ENCODE assay signal across 17 cellular contexts in the genomic region with DNA sequence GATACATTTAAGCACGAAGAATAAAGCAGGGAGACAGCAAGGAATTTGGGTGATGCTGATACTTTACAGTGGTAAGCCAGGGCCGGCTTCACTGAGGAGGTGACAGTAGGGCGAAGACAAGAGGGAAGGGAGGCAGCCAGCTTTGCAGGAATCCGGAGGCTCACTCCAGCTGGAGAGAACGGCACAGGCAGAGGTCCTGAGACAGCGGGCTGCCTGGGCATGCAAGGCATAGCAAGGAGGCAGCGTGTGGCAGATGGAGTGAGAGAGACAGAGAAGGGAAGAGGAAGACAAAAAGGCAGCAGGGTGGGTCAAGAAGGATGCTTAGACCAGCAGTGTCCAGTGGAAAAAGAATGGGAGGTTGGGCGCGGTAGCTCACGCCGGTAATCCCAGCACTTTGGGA.
DNase-seq lines count a peak whose midpoint lies in the region; FAIRE-seq and TF ChIP-seq lines count a peak whose summit lies in the region.
"Had no signal": no experiment of that assay in that cellular context is flagged by ENCODE, and none has a peak within 500 bp of the region (broad histone marks: within the 10 kb centered on the region; RNA-seq: fewer than 3 reads in every experiment).

No MANE protein-coding gene starts in this region.

- H3K4me2 ChIP-seq in mammary epithelial cell (ENCODE audit: insufficient read depth, low read depth, low read length) (no peak overlapping the region), astrocyte (ENCODE audit: low read length) (no peak overlapping the region), H9 (ENCODE audit: insufficient read depth, insufficient read length, low read length) (no peak overlapping the region)

- no peak overlapping the region for H3K18ac ChIP-seq in H9 (ENCODE audit: insufficient read length, low read depth, low read length)

- H2BK20ac ChIP-seq in H9 (ENCODE audit: low read depth, low read length, poor library complexity, severe bottlenecking) = no peak overlapping the region

- no peak overlapping the region for H2BK120ac ChIP-seq in H9 (ENCODE audit: low read depth, low read length, poor library complexity, severe bottlenecking)

- H3K4me3 Mint-ChIP-seq in astrocyte (ENCODE audit: unreplicated experiment) (no peak overlapping the region), progenitor cell of endocrine pancreas (ENCODE audit: low read depth) (no peak overlapping the region), H9 (peak overlapping the region in 1 of 2 experiments; percentile 62; a peak in 2 of 5 replicates)
- H3K4me3 Mint-ChIP-seq: B cell; CD4-positive, CD25-positive, alpha-beta regulatory T cell had no signal

- peaks cover 16% of the 10 kb centered on the region for H3K4me1 Mint-ChIP-seq in astrocyte (ENCODE audit: low read depth, unreplicated experiment)
- H3K4me1 Mint-ChIP-seq in progenitor cell of endocrine pancreas (ENCODE audit: low read depth) = peaks cover 28% of the 10 kb centered on the region
- H3K4me1 Mint-ChIP-seq in H9 = peaks cover 30 to 44% of the 10 kb centered on the region in 2 experiments

- no peak for FAIRE-seq in astrocyte (lab: Jason Lieb, UNC)
- FAIRE-seq: GM12878, RCC 7860 had no signal

- H2BK12ac ChIP-seq in H9 (ENCODE audit: insufficient read length, low read depth, low read length) = no peak overlapping the region

- H2AFZ ChIP-seq in mammary epithelial cell (ENCODE audit: low read depth, low read length) (peak overlapping the region; percentile 63), astrocyte (ENCODE audit: low read depth, low read length) (no peak overlapping the region), H9 (ENCODE audit: low read length) (no peak overlapping the region)

- H3K4me3 ChIP-seq in mammary epithelial cell (replicated peaks in 1 of 3; ENCODE audit: insufficient read depth in 1 of 3, low read depth in 2 of 3, low read length in 3 of 3) (no peak overlapping the region), breast epithelium (no peak overlapping the region), astrocyte (ENCODE audit: insufficient read depth, low read depth, low read length) (no peak overlapping the region), lower leg skin (ENCODE audit: low read depth, poor library complexity, severe bottlenecking) (no peak overlapping the region)
- no peak overlapping the region for H3K4me3 ChIP-seq in effector memory CD4-positive, alpha-beta T cell (ENCODE audit: insufficient read depth, low read depth, low read length, poor library complexity, severe bottlenecking)
- H3K4me3 ChIP-seq: GM12878 had no signal

- intact Hi-C loops in mammary epithelial cell (cut with micrococcal nuclease) = no loop called here
- intact Hi-C loops in breast epithelium (cut with DNase I; ENCODE audit: low total_unique reads) = no loop called here
- intact Hi-C loops in lower leg skin (cut with DNase I; ENCODE audit: low total_unique reads) = no loop called here

- no peak overlapping the region for H3K23ac ChIP-seq in H9 (ENCODE audit: insufficient read length, low read depth, low read length)

- no peak overlapping the region for H4K8ac ChIP-seq in H9 (replicated peaks; ENCODE audit: insufficient read length, low read depth, low read length)

- H4K20me1 ChIP-seq in mammary epithelial cell (ENCODE audit: insufficient read depth, low read length) = no peaks in the 10 kb centered on the region
- no peaks in the 10 kb centered on the region for H4K20me1 ChIP-seq in astrocyte (ENCODE audit: insufficient read depth, low read length)
- no peaks in the 10 kb centered on the region for H4K20me1 ChIP-seq in H9 (ENCODE audit: control insufficient read depth, insufficient read depth, insufficient read length)

- no peak overlapping the region for H3K14ac ChIP-seq in H9 (ENCODE audit: insufficient read depth, low read length)

- no peaks in the 10 kb centered on the region for H3K79me1 ChIP-seq in H9 (ENCODE audit: insufficient read depth, low read depth, low read length, poor library complexity, severe bottlenecking)

- H3K36me3 Mint-ChIP-seq in astrocyte (ENCODE audit: low read depth, unreplicated experiment) (no peaks in the 10 kb centered on the region), progenitor cell of endocrine pancreas (ENCODE audit: insufficient read depth) (no peaks in the 10 kb centered on the region), H9 (ENCODE audit: insufficient read depth in 1 of 3, low read depth in 3 of 3) (no peaks in the 10 kb centered on the region; a peak in 1 of 7 replicates)
- H3K36me3 Mint-ChIP-seq: CD4-positive, CD25-positive, alpha-beta regulatory T cell had no signal

- in situ Hi-C loops in mammary epithelial cell (cut with MboI; ENCODE audit: low sequenced_read_pairs in 2 of 2) = no loop called here

- TF ChIP-seq POLR2A in breast epithelium (IDR thresholded peaks at IDR 0.05) (no peak), lower leg skin (IDR thresholded peaks at IDR 0.05) (no peak)

- H3K9ac ChIP-seq in mammary epithelial cell (ENCODE audit: insufficient read depth, low read length) = no peak overlapping the region
- H3K9ac ChIP-seq in astrocyte (ENCODE audit: low read length) = no peak overlapping the region
- no peak overlapping the region for H3K9ac ChIP-seq in H9 (ENCODE audit: extremely low read depth, insufficient read length, low read length)

- no peaks in the 10 kb centered on the region for H3K4me1 ChIP-seq in mammary epithelial cell (ENCODE audit: insufficient read depth, low read length)
- H3K4me1 ChIP-seq in breast epithelium = no peaks in the 10 kb centered on the region
- H3K4me1 ChIP-seq in astrocyte (ENCODE audit: insufficient read depth, low read length) = peaks cover 17% of the 10 kb centered on the region
- peaks cover 12% of the 10 kb centered on the region for H3K4me1 ChIP-seq in H9 (ENCODE audit: insufficient read depth, low read length)
- H3K4me1 ChIP-seq in effector memory CD4-positive, alpha-beta T cell (ENCODE audit: control insufficient read depth, insufficient read depth, low read length, poor library complexity, severe bottlenecking) = no peaks in the 10 kb centered on the region

- H2BK5ac ChIP-seq in H9 (ENCODE audit: insufficient read length, low read length) = no peak overlapping the region

- BruUV-seq in mammary epithelial cell (replicated peaks; lab: Mats Ljungman, UMichigan) = no TSS peak

- H3K9me3 Mint-ChIP-seq in astrocyte (ENCODE audit: unreplicated experiment) (no peaks in the 10 kb centered on the region), progenitor cell of endocrine pancreas (ENCODE audit: low read depth) (no peaks in the 10 kb centered on the region), H9 (no peaks in the 10 kb centered on the region; a peak in 2 of 5 replicates)

- H3K36me3 ChIP-seq in mammary epithelial cell (ENCODE audit: insufficient read depth, low read length) (no peaks in the 10 kb centered on the region), breast epithelium (no peaks in the 10 kb centered on the region), astrocyte (ENCODE audit: insufficient read depth, low read length) (no peaks in the 10 kb centered on the region)
- no peaks in the 10 kb centered on the region for H3K36me3 ChIP-seq in effector memory CD4-positive, alpha-beta T cell (ENCODE audit: control insufficient read depth, insufficient read depth, low read length)

- TF ChIP-seq CTCF in mammary epithelial cell (conservative IDR thresholded peaks at IDR 0.05 in 1 of 2, IDR thresholded peaks at IDR 0.05 in 1 of 2; ENCODE audit: extremely low read depth in 1 of 2, insufficient read depth in 1 of 2, low read depth in 1 of 2, low read length in 2 of 2) (no peak), breast epithelium (IDR thresholded peaks at IDR 0.05) (no peak), astrocyte (IDR thresholded peaks at IDR 0.05; ENCODE audit: insufficient read depth, low read depth, low read length) (no peak), lower leg skin (IDR thresholded peaks at IDR 0.05) (no peak), progenitor cell of endocrine pancreas (IDR thresholded peaks at IDR 0.05; ENCODE audit: unreplicated experiment) (no peak), H9 (conservative IDR thresholded peaks at IDR 0.05) (no peak)

- H3K27me3 Mint-ChIP-seq in astrocyte (ENCODE audit: low read depth, unreplicated experiment) (no peaks in the 10 kb centered on the region), progenitor cell of endocrine pancreas (no peaks in the 10 kb centered on the region), H9 (ENCODE audit: low read depth) (peaks cover 4% of the 10 kb centered on the region; the same call in 1 of the 2 replicates)
- H3K27me3 Mint-ChIP-seq: CD4-positive, CD25-positive, alpha-beta regulatory T cell had no signal

- no peak for DNase-seq in mammary epithelial cell
- no peak for DNase-seq in breast epithelium (ENCODE audit: low spot score in 2 of 2)
- no peak for DNase-seq in astrocyte (ENCODE audit: low read depth)
- peak; percentile 2 to 63 for DNase-seq in lower leg skin (ENCODE audit: low spot score in 2 of 2)
- DNase-seq in progenitor cell of endocrine pancreas (ENCODE audit: low spot score, unreplicated experiment) = no peak
- no peak for DNase-seq in H9
- no peak for DNase-seq in inferior parietal cortex (ENCODE audit: extremely low spot score)
- DNase-seq in effector memory CD4-positive, alpha-beta T cell = no peak
- DNase-seq: 8988T; CD4-positive, CD25-positive, alpha-beta regulatory T cell; COR-L47; GOT3; NCI-H446 treated with DMSO at 0.1 percent for 48 hours; SHP77 had no signal

- H3K9me3 ChIP-seq in mammary epithelial cell (replicated peaks; ENCODE audit: insufficient read depth, low read length) (no peaks in the 10 kb centered on the region), breast epithelium (no peaks in the 10 kb centered on the region), astrocyte (ENCODE audit: insufficient read depth, low read depth, low read length) (no peaks in the 10 kb centered on the region), H9 (ENCODE audit: control insufficient read depth, low read depth, low read length) (no peaks in the 10 kb centered on the region)
- H3K9me3 ChIP-seq in effector memory CD4-positive, alpha-beta T cell (ENCODE audit: control insufficient read depth, low read length) = no peaks in the 10 kb centered on the region

- no peak overlapping the region for H4K5ac ChIP-seq in H9 (ENCODE audit: insufficient read length, low read depth, low read length)

- H3K27ac ChIP-seq in mammary epithelial cell (ENCODE audit: insufficient read depth, low read depth, low read length) (no peak overlapping the region), breast epithelium (no peak overlapping the region), astrocyte (ENCODE audit: low read depth, low read length) (no peak overlapping the region), H9 (ENCODE audit: insufficient read length, low read depth, low read length) (no peak overlapping the region)
- no peak overlapping the region for H3K27ac ChIP-seq in effector memory CD4-positive, alpha-beta T cell (ENCODE audit: insufficient read depth, low read length, poor library complexity, severe bottlenecking)

- 76% methylated on average over 6 of the region's 11 CpGs for whole genome bisulfite sequencing in mammary epithelial cell (ENCODE audit: low coverage, missing lambda C conversion rate)
- WGBS in lower leg skin, 2 donors = 72 to 78% methylated on average over 11 of the region's 11 CpGs
- no CpG with 5 or more reads among the region's 11 CpGs for WGBS in H9 (ENCODE audit: extremely low coverage, insufficient read length, low lambda C conversion rate)

- H3K4ac ChIP-seq in H9 (ENCODE audit: low read depth, low read length) = no peak overlapping the region

- H3T11ph ChIP-seq in H9 (ENCODE audit: low read length) = no peak overlapping the region

- H3K79me2 ChIP-seq in mammary epithelial cell (ENCODE audit: insufficient read depth, low read length) (no peaks in the 10 kb centered on the region), astrocyte (ENCODE audit: insufficient read depth, low read length) (no peaks in the 10 kb centered on the region), H9 (ENCODE audit: insufficient read depth, low read length) (no peaks in the 10 kb centered on the region)

- H4K91ac ChIP-seq in H9 (ENCODE audit: insufficient read length, low read depth, low read length) = no peak overlapping the region

- dilution Hi-C loops in mammary epithelial cell (cut with HindIII; ENCODE audit: low sequenced_read_pairs) = no loop called here

- H2AK5ac ChIP-seq in H9 (ENCODE audit: insufficient read length, low read length) = no peak overlapping the region

- H3K27me3 ChIP-seq in mammary epithelial cell (ENCODE audit: insufficient read depth, low read length) (no peaks in the 10 kb centered on the region), breast epithelium (no peaks in the 10 kb centered on the region), astrocyte (ENCODE audit: insufficient read depth, low read length) (no peaks in the 10 kb centered on the region), H9 (ENCODE audit: insufficient read depth, low read length) (no peaks in the 10 kb centered on the region)
- H3K27me3 ChIP-seq in effector memory CD4-positive, alpha-beta T cell (replicated peaks; ENCODE audit: control insufficient read depth, insufficient read depth, low read length, poor library complexity, severe bottlenecking) = no peaks in the 10 kb centered on the region

- H2BK15ac ChIP-seq in H9 (ENCODE audit: low read depth, low read length) = no peak overlapping the region

- peaks cover 10% of the 10 kb centered on the region for H3K23me2 ChIP-seq in H9 (ENCODE audit: insufficient read length, low read depth, low read length, poor library complexity, severe bottlenecking)

- CTCF ChIA-PET in mammary epithelial cell (lab: Charles Lee; ENCODE audit: low non-redundant PET) = interaction anchor here (0.6 kb wide), 1 partner anchor 226 kb away, joined by 4 read pairs; no protein-coding TSS in a partner anchor

- H3K56ac ChIP-seq in H9 (ENCODE audit: insufficient read length, low read depth, low read length) = no peak overlapping the region

- peak overlapping the region; percentile 81 for H3K27ac Mint-ChIP-seq in astrocyte (ENCODE audit: unreplicated experiment)
- peak overlapping the region; percentile 43 for H3K27ac Mint-ChIP-seq in progenitor cell of endocrine pancreas
- peak overlapping the region in 1 of 3 experiments; percentile 37; a peak in 2 of 7 replicates for H3K27ac Mint-ChIP-seq in H9
- H3K27ac Mint-ChIP-seq: B cell; CD4-positive, CD25-positive, alpha-beta regulatory T cell had no signal

Comparison
In these comparisons a context has a peak if more than half of its experiments do, and no peak if none do; other contexts are left out.
1. DNase-seq: peak in lower leg skin (2 of 2); none in mammary epithelial cell (single experiment), breast epithelium (0 of 2), astrocyte (single experiment), progenitor cell of endocrine pancreas (single experiment), H9 (single experiment), inferior parietal cortex (single experiment) and effector memory CD4-positive, alpha-beta T cell (0 of 3).